8 cellular contexts compared by ENCODE assay signal in genomic region chr11:66593303-66593635, GRCh38.
DNase-seq lines count a peak whose midpoint lies in the region; ATAC-seq and TF ChIP-seq lines count a peak whose summit lies in the region.

No MANE protein-coding gene starts in this region.

- peak; percentile 22 for ATAC-seq in GM18907 (IDR thresholded peaks at IDR 0.05; ENCODE audit: unreplicated experiment)
- no peak for ATAC-seq in HG02623 (IDR thresholded peaks at IDR 0.05; ENCODE audit: unreplicated experiment)
- ATAC-seq in GM19452 (IDR thresholded peaks at IDR 0.05; ENCODE audit: unreplicated experiment) = no peak

- peaks cover 7% of the 10 kb centered on the region; the same call in 1 of the 2 replicates for H3K9me3 ChIP-seq in HUES6 (ENCODE audit: control insufficient read depth, insufficient read depth, low read depth, low read length)
- no peaks in the 10 kb centered on the region for H3K9me3 ChIP-seq in muscle layer of colon (ENCODE audit: low read length)

- DNase-seq in choroid plexus epithelial cell (ENCODE audit: low read depth) (no peak), cerebellar nuclear complex (lab: John Stamatoyannopoulos, UW) (no peak)
- DNase-seq in stimulated activated CD4-positive, alpha-beta T cell treated with anti-CD3 and anti-CD28 coated beads, Interleukin-1b, Interleukin-23, amount 100 ng/mL, for 48 hours = no peak

- peak overlapping the region; percentile 77 for H3K4me3 ChIP-seq in HUES6 (ENCODE audit: low read depth, low read length)
- H3K4me3 ChIP-seq in choroid plexus epithelial cell (ENCODE audit: low read depth, low read length) = peak overlapping the region; percentile 71
- peak overlapping the region; percentile 53 to 97 for H3K4me3 ChIP-seq in muscle layer of colon (ENCODE audit: low read depth in 1 of 2, low read length in 2 of 2)

- peaks cover 6% of the 10 kb centered on the region for H3K36me3 ChIP-seq in HUES6 (ENCODE audit: control insufficient read depth, insufficient read depth, low read length)
- H3K36me3 ChIP-seq in muscle layer of colon (ENCODE audit: insufficient read depth, low read length) = no peaks in the 10 kb centered on the region

- H3K27ac ChIP-seq in HUES6 (ENCODE audit: low read depth, low read length) (no peak overlapping the region), muscle layer of colon (ENCODE audit: low read depth, low read length) (peak overlapping the region; percentile 88)

- H3K4me1 ChIP-seq in HUES6 (ENCODE audit: control insufficient read depth, insufficient read depth, low read length) (peaks cover 14% of the 10 kb centered on the region), muscle layer of colon (ENCODE audit: insufficient read depth, low read length) (peaks cover 37% of the 10 kb centered on the region)

- H3K27me3 ChIP-seq in HUES6 (ENCODE audit: control insufficient read depth, insufficient read depth, low read length) (0 out of 2 replicates have a peak, but pooled peaks cover 3% of the 10 kb centered on the region), muscle layer of colon (ENCODE audit: control insufficient read depth in 1 of 2, insufficient read depth in 2 of 2, low read length in 2 of 2) (no peaks in the 10 kb centered on the region)

- peak overlapping the region; percentile 81 for H3K9ac ChIP-seq in HUES6 (ENCODE audit: low read length)
- H3K9ac ChIP-seq in muscle layer of colon (ENCODE audit: low read length) = peak overlapping the region; percentile 95

- no peak for TF ChIP-seq CTCF in choroid plexus epithelial cell (conservative IDR thresholded peaks at IDR 0.05; ENCODE audit: low read depth, low read length)
